ENCODE assay signal across 1 cellular context in genomic region chr16:19699472-19699871, GRCh38.
TF ChIP-seq lines count a peak whose summit lies in the region.

No MANE protein-coding gene starts in this region.

TF ChIP-seq in K562, 482 proteins besides CTCF, POLR2A, EP300 and RAD21:
- TF ChIP-seq POLR2AphosphoS2 (IDR thresholded peaks at IDR 0.05; ENCODE audit: low read length) (no peak), POLR2G (IDR thresholded peaks at IDR 0.05; ENCODE audit: low read depth, low read length) (peak; percentile 52; the same call in 1 of the 2 replicates)
